15 cellular contexts compared by ENCODE assay signal in the genomic region with DNA sequence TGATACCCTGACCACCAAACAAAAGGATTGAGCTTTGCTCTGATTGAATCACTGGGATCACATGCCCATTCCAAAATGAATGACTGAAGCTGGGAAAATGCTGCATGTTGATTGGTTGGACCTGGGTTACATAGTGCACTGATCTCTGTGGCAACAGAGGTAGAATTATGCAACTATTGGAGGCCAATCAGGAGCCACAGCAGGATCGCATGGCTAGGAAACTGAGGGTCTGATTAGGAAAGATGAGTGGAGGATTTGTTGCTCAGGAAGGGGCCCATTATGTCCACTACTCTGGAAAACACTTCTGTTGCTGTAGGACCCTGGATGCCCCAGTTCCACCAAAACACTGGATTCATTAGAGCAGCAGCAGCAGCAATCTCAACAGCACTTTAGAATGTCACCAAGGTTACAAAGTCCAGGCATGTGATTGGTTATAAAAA. TPM values are rescaled to one million over a fixed set of nuclear protein-coding genes. Genes with fewer than 3 reads are reported as not detected.
DNase-seq lines count a peak whose midpoint lies in the region; ATAC-seq and TF ChIP-seq lines count a peak whose summit lies in the region.
"Had no signal": no experiment of that assay in that cellular context is flagged by ENCODE, and none has a peak within 500 bp of the region (broad histone marks: within the 10 kb centered on the region; RNA-seq: fewer than 3 reads in every experiment).

No MANE protein-coding gene starts in this region.

- peaks cover 4% of the 10 kb centered on the region for H3K4me1 ChIP-seq in right cardiac atrium (ENCODE audit: control insufficient read depth, insufficient read depth, low read length)
- H3K4me1 ChIP-seq: parathyroid adenoma, uterus had no signal

- H3K9me3 ChIP-seq in right cardiac atrium (ENCODE audit: control insufficient read depth, low read length) = no peaks in the 10 kb centered on the region
- H3K9me3 ChIP-seq: uterus had no signal

- no peak for TF ChIP-seq CTCF in HFF-Myc (IDR thresholded peaks at IDR 0.05; ENCODE audit: low read depth, low read length, missing control alignments)

- H3K4me3 ChIP-seq in HFF-Myc (replicated peaks; ENCODE audit: low read depth, low read length) (no peak overlapping the region), right cardiac atrium (ENCODE audit: low read length) (no peak overlapping the region)
- H3K4me3 ChIP-seq: K562, stomach, uterus had no signal

- DNase-seq in HFF-Myc (ENCODE audit: extremely low read depth, low read depth) = peak; percentile 6
- peak; percentile 58 for DNase-seq in NCI-H2029 treated with DMSO at 0.1 percent for 48 hours (lab: John Stamatoyannopoulos, UW)
- DNase-seq in RPMI7951 (ENCODE audit: low read depth) = peak; percentile 6
- DNase-seq in right cardiac atrium = no peak
- no peak for DNase-seq in ecto neural progenitor cell (ENCODE audit: low spot score)
- DNase-seq: activated CD4-positive, alpha-beta memory T cell treated with anti-CD3 and anti-CD28 coated beads, Interleukin-2, amount 10 ng/mL, durations not matched to agents 7 days and 5 days; stomach; uterus had no signal

- H3K27me3 ChIP-seq in right cardiac atrium (ENCODE audit: control insufficient read depth, insufficient read depth) = no peaks in the 10 kb centered on the region
- H3K27me3 ChIP-seq: stomach, uterus had no signal

- H3K27ac ChIP-seq in right cardiac atrium (ENCODE audit: low read length) = peak overlapping the region; percentile 84
- H3K27ac ChIP-seq: parathyroid adenoma, stomach, uterus, VCaP had no signal

- intact Hi-C loops in right cardiac atrium (cut with DNase I) = no loop called here

- WGBS in right cardiac atrium = 42% methylated on average over 1 of the region's 1 CpG

- ATAC-seq in right cardiac atrium = peak in 1 of 2 donors; percentile 32
- ATAC-seq in HG02759 (IDR thresholded peaks at IDR 0.05; ENCODE audit: unreplicated experiment) = no peak
- ATAC-seq in HG03025 (IDR thresholded peaks at IDR 0.05; ENCODE audit: low FRiP score, unreplicated experiment) = no peak
- no peak for ATAC-seq in HG03442 (IDR thresholded peaks at IDR 0.05; ENCODE audit: unreplicated experiment)
- ATAC-seq: esophagus mucosa, K562 had no signal

RNA-seq across cellular contexts. Expression of a gene that starts 25.9 kb away (rescaled TPM):
- 0.10 TPM in 1 of 2 replicates, not detected in the other for total RNA-seq in RPMI7951 (2014; rRNA removed; shearing (Covaris generic))
- 10 to 100 TPM in 1 of 4 donors, 1 to 10 TPM in 3; 1.8 to 12.8 (median 6.7) TPM for total RNA-seq in right cardiac atrium
- 4.7 TPM for polyA plus RNA-seq in right cardiac atrium

Comparison
In these comparisons a context has a peak if more than half of its experiments do, and no peak if none do; other contexts are left out.
1. DNase-seq: peak in HFF-Myc (single experiment), NCI-H2029 treated with DMSO at 0.1 percent for 48 hours (single experiment) and RPMI7951 (single experiment); none in right cardiac atrium (0 of 3) and ecto neural progenitor cell (single experiment).